8 cellular contexts compared by ENCODE assay signal in the genomic region with DNA sequence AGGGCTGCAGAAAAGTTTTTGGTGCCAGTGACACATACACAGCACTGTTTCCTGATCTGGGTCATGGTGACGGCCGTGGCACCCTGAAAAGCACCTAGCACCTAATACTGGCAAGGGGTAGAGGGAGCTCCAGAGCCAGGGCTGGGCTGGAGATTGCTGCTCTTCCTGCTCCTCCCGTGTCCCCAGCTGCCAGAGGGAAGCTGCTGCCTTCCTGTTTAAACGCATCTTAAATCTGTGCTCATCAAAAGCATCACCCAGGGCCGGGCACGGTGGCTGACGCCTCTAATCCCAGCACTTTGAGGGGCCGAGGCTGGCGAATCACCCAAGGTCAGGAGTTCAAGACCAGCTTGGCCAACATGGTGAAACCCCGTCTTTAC.
DNase-seq lines count a peak whose midpoint lies in the region; ATAC-seq and TF ChIP-seq lines count a peak whose summit lies in the region.

No MANE protein-coding gene starts in this region.

- TF ChIP-seq CTCF in AG10803 (conservative IDR thresholded peaks at IDR 0.05; ENCODE audit: low read length): peak; percentile 72
- peak; percentile 59 for TF ChIP-seq CTCF in GM12872 (IDR thresholded peaks at IDR 0.05; ENCODE audit: insufficient read depth, low read depth, low read length)
- peak; percentile 86 for TF ChIP-seq CTCF in cardiac fibroblast (IDR thresholded peaks at IDR 0.05; ENCODE audit: low read depth, low read length)
- peak; percentile 33 to 43 for TF ChIP-seq CTCF in left lung (IDR thresholded peaks at IDR 0.05)
- TF ChIP-seq CTCF in thoracic aorta (IDR thresholded peaks at IDR 0.05): peak; percentile 26

- H3K27ac ChIP-seq in left lung (peak overlapping the region; percentile 46 to 61), thoracic aorta (peak overlapping the region; percentile 69)

- intact Hi-C loops in left lung (cut with DNase I): no loop called here

- H3K4me3 ChIP-seq in AG10803 (ENCODE audit: low read length) (no peak overlapping the region), cardiac fibroblast (replicated peaks in 1 of 2; ENCODE audit: low read depth in 2 of 2, low read length in 2 of 2) (no peak overlapping the region), left lung (no peak overlapping the region), thoracic aorta (no peak overlapping the region)

- H3K36me3 ChIP-seq in left lung (no peaks in the 10 kb centered on the region), thoracic aorta (no peaks in the 10 kb centered on the region)

- DNase-seq in AG10803 (ENCODE audit: low read depth) (peak; percentile 60), NCI-H69 (lab: John Stamatoyannopoulos, UW) (peak; percentile 75), cardiac fibroblast (ENCODE audit: low read depth in 2 of 2) (peak; percentile 70 to 75), left lung (peak; percentile 68 to 77), thoracic aorta (ENCODE audit: low spot score) (no peak)
- no peak for DNase-seq in stimulated activated CD4-positive, alpha-beta T cell treated with anti-CD3 and anti-CD28 coated beads, Interleukin-12 subunit alpha, Interleukin-12 subunit beta, amount 100 ng/mL, for 4 hours

- peaks cover 5 to 16% of the 10 kb centered on the region in 2 donors for H3K4me1 ChIP-seq in left lung
- H3K4me1 ChIP-seq in thoracic aorta (ENCODE audit: control insufficient read depth in 1 of 2, low read depth in 2 of 2): peaks cover 15 to 32% of the 10 kb centered on the region in 2 donors

- no peaks in the 10 kb centered on the region for H3K9me3 ChIP-seq in left lung
- H3K9me3 ChIP-seq in thoracic aorta: no peaks in the 10 kb centered on the region

- H3K27me3 ChIP-seq in left lung (no peaks in the 10 kb centered on the region), thoracic aorta (replicated peaks; ENCODE audit: insufficient read depth) (no peaks in the 10 kb centered on the region)

- ATAC-seq in left lung (peak; percentile 85), thoracic aorta (ENCODE audit: insufficient number of reproducible peaks, low FRiP score, low read depth) (no peak), GM21390 (IDR thresholded peaks at IDR 0.05; ENCODE audit: unreplicated experiment) (no peak)

Comparison
In these comparisons a context has a peak if more than half of its experiments do, and no peak if none do; other contexts are left out.
1. DNase-seq: peak in AG10803 (single experiment), NCI-H69 (single experiment), cardiac fibroblast (2 of 2) and left lung (2 of 2); none in thoracic aorta (single experiment) and stimulated activated CD4-positive, alpha-beta T cell treated with anti-CD3 and anti-CD28 coated beads, Interleukin-12 subunit alpha, Interleukin-12 subunit beta, amount 100 ng/mL, for 4 hours (single experiment).
2. CTCF ChIP-seq: peak in every context shown above with its lines; median percentile 86 in cardiac fibroblast; 72 in AG10803; 59 in GM12872; 38 in left lung; 26 in thoracic aorta.